22 cellular contexts compared by ENCODE assay signal in genomic region chr3:167166594-167167253, GRCh38.
DNase-seq lines count a peak whose midpoint lies in the region; ATAC-seq, FAIRE-seq and TF ChIP-seq lines count a peak whose summit lies in the region.
"Had no signal": no experiment of that assay in that cellular context is flagged by ENCODE, and none has a peak within 500 bp of the region (broad histone marks: within the 10 kb centered on the region; RNA-seq: fewer than 3 reads in every experiment).

No MANE protein-coding gene starts in this region.

- H3K4me1 ChIP-seq in HAP-1: peaks cover 11% of the 10 kb centered on the region
- no peaks in the 10 kb centered on the region for H3K4me1 ChIP-seq in NT2/D1 (ENCODE audit: insufficient read depth, insufficient read length)
- H3K4me1 ChIP-seq in left ventricle myocardium inferior: peaks cover 29% of the 10 kb centered on the region
- peaks cover 0 to 24% (median 16%) of the 10 kb centered on the region in 3 donors for H3K4me1 ChIP-seq in pancreas
- no peaks in the 10 kb centered on the region for H3K4me1 ChIP-seq in thyroid gland

- TF ChIP-seq POLR2A in thyroid gland (IDR thresholded peaks at IDR 0.05): no peak

- intact Hi-C loops in left ventricle myocardium inferior (cut with micrococcal nuclease): no loop called here
- intact Hi-C loops in pancreas (cut with DNase I): no loop called here
- intact Hi-C loops in thyroid gland (cut with DNase I): no loop called here

- H3K9me3 ChIP-seq in HAP-1 (no peaks in the 10 kb centered on the region), NT2/D1 (ENCODE audit: insufficient read depth, low read length) (no peaks in the 10 kb centered on the region), left ventricle myocardium inferior (replicated peaks) (no peaks in the 10 kb centered on the region), pancreas (no peaks in the 10 kb centered on the region), thyroid gland (no peaks in the 10 kb centered on the region)
- H3K9me3 ChIP-seq: sigmoid colon had no signal

- H3K4me3 ChIP-seq in HAP-1 (no peak overlapping the region), NT2/D1 (ENCODE audit: insufficient read length, low read depth) (no peak overlapping the region), left ventricle myocardium inferior (peak overlapping the region; percentile 30), pancreas (no peak overlapping the region), thyroid gland (replicated peaks in 1 of 3) (no peak overlapping the region)
- H3K4me3 ChIP-seq: coronary artery, sigmoid colon had no signal

- H3K27ac ChIP-seq in left ventricle myocardium inferior (replicated peaks) (peak overlapping the region; percentile 79), pancreas (no peak overlapping the region), thyroid gland (no peak overlapping the region)
- H3K27ac ChIP-seq: coronary artery, sigmoid colon had no signal

- no peak overlapping the region for H3K4me3 Mint-ChIP-seq in nephron progenitor cell
- H3K4me3 Mint-ChIP-seq: activated naive CD8-positive, alpha-beta T cell; CD8-positive, alpha-beta memory T cell; stimulated activated naive B cell treated with anti-CD40 and anti-IgM and Interleukin-4, amounts not matched to agents 10 μg/mL and 1 μg/mL and 100 μg/mL, for 72 hours had no signal

- no peaks in the 10 kb centered on the region for H3K4me1 Mint-ChIP-seq in nephron progenitor cell
- H3K4me1 Mint-ChIP-seq: CD8-positive, alpha-beta memory T cell; stimulated activated naive B cell treated with anti-CD40 and anti-IgM and Interleukin-4, amounts not matched to agents 10 μg/mL and 1 μg/mL and 100 μg/mL, for 72 hours had no signal

- H3K9ac ChIP-seq in NT2/D1 (ENCODE audit: insufficient read length, low read depth): no peak overlapping the region

- DNase-seq in HAP-1 (ENCODE audit: low spot score in 2 of 2): peak; percentile 37 to 52
- DNase-seq in NT2/D1 (ENCODE audit: low read depth, low spot score): peak; percentile 32
- peak; percentile 56 for DNase-seq in left ventricle myocardium inferior
- peak in 1 of 6 donors; percentile 24 for DNase-seq in pancreas
- DNase-seq in nephron progenitor cell: no peak
- DNase-seq in thyroid gland: no peak
- DNase-seq: activated CD4-positive, alpha-beta T cell treated with anti-CD3 and anti-CD28 coated beads for 1 hour; CD8-positive, alpha-beta memory T cell; foreskin fibroblast; Kasumi-1; NCI-H1436 treated with DMSO at 0.1 percent for 48 hours; NCI-H2171; NK-92 treated with Interleukin-12 subunit alpha and Interleukin-12 subunit beta, amount 100 ng/mL, for 24 hours; sigmoid colon; stimulated activated naive B cell treated with anti-CD40 and anti-IgM and Interleukin-4, amounts not matched to agents 10 μg/mL and 1 μg/mL and 100 μg/mL, for 72 hours; T-helper 9 cell had no signal

- no peaks in the 10 kb centered on the region for H3K36me3 Mint-ChIP-seq in nephron progenitor cell (ENCODE audit: low read depth)
- H3K36me3 Mint-ChIP-seq: activated naive CD8-positive, alpha-beta T cell; stimulated activated naive B cell treated with anti-CD40 and anti-IgM and Interleukin-4, amounts not matched to agents 10 μg/mL and 1 μg/mL and 100 μg/mL, for 72 hours had no signal

- in situ Hi-C loops in HAP-1 (cut with MboI; ENCODE audit: low sequenced_read_pairs): no loop called here

- no peaks in the 10 kb centered on the region for H3K27me3 Mint-ChIP-seq in nephron progenitor cell (ENCODE audit: low read depth, poor library complexity)
- H3K27me3 Mint-ChIP-seq: activated naive CD8-positive, alpha-beta T cell; CD8-positive, alpha-beta memory T cell; stimulated activated naive B cell treated with anti-CD40 and anti-IgM and Interleukin-4, amounts not matched to agents 10 μg/mL and 1 μg/mL and 100 μg/mL, for 72 hours had no signal

- no peak overlapping the region for H3K27ac Mint-ChIP-seq in nephron progenitor cell
- H3K27ac Mint-ChIP-seq: activated naive CD8-positive, alpha-beta T cell; CD8-positive, alpha-beta memory T cell; stimulated activated naive B cell treated with anti-CD40 and anti-IgM and Interleukin-4, amounts not matched to agents 10 μg/mL and 1 μg/mL and 100 μg/mL, for 72 hours had no signal

- H3K9me3 Mint-ChIP-seq in nephron progenitor cell: no peaks in the 10 kb centered on the region
- H3K9me3 Mint-ChIP-seq: stimulated activated naive B cell treated with anti-CD40 and anti-IgM and Interleukin-4, amounts not matched to agents 10 μg/mL and 1 μg/mL and 100 μg/mL, for 72 hours had no signal

- no peaks in the 10 kb centered on the region for H3K36me3 ChIP-seq in HAP-1 (replicated peaks)
- no peaks in the 10 kb centered on the region for H3K36me3 ChIP-seq in NT2/D1 (ENCODE audit: insufficient read depth, insufficient read length, low read length)
- no peaks in the 10 kb centered on the region for H3K36me3 ChIP-seq in left ventricle myocardium inferior
- H3K36me3 ChIP-seq in pancreas: no peaks in the 10 kb centered on the region
- H3K36me3 ChIP-seq in thyroid gland: no peaks in the 10 kb centered on the region
- H3K36me3 ChIP-seq: sigmoid colon had no signal

- 42 to 46% methylated on average over 4 of the region's 4 CpGs for WGBS in pancreas, 2 donors
- WGBS in thyroid gland, 2 donors: 29 to 39% methylated on average over 4 of the region's 4 CpGs

- ATAC-seq in pancreas: peak in 3 of 4 donors; percentile 70 to 82 (median 77)
- ATAC-seq in GM21367 (IDR thresholded peaks at IDR 0.05; ENCODE audit: unreplicated experiment): no peak
- ATAC-seq: SK-N-SH treated with all-trans-retinoic acid at 6 μM for 48 hours; stimulated activated naive B cell treated with anti-CD40 and anti-IgM and Interleukin-4, amounts not matched to agents 10 μg/mL and 1 μg/mL and 100 μg/mL, for 72 hours had no signal

- FAIRE-seq in pancreas (lab: Jason Lieb, UNC): no peak
- FAIRE-seq: endothelial cell of umbilical vein, HTR-8/SVneo had no signal

- H3K27me3 ChIP-seq in HAP-1 (ENCODE audit: low read depth): no peaks in the 10 kb centered on the region
- no peaks in the 10 kb centered on the region for H3K27me3 ChIP-seq in NT2/D1 (ENCODE audit: insufficient read depth, insufficient read length)
- H3K27me3 ChIP-seq in left ventricle myocardium inferior (ENCODE audit: low read depth): no peaks in the 10 kb centered on the region
- H3K27me3 ChIP-seq in pancreas: no peaks in the 10 kb centered on the region
- H3K27me3 ChIP-seq in thyroid gland: no peaks in the 10 kb centered on the region
- H3K27me3 ChIP-seq: sigmoid colon had no signal

- no peak for TF ChIP-seq CTCF in left ventricle myocardium inferior (IDR thresholded peaks at IDR 0.05; ENCODE audit: borderline replicate concordance)
- no peak for TF ChIP-seq CTCF in pancreas (IDR thresholded peaks at IDR 0.05)
- no peak for TF ChIP-seq CTCF in nephron progenitor cell (IDR thresholded peaks at IDR 0.05)
- TF ChIP-seq CTCF in thyroid gland (IDR thresholded peaks at IDR 0.05): no peak

Comparison
In these comparisons a context has a peak if more than half of its experiments do, and no peak if none do; other contexts are left out.
1. DNase-seq: peak in HAP-1 (2 of 2), NT2/D1 (single experiment) and left ventricle myocardium inferior (single experiment); none in nephron progenitor cell (single experiment) and thyroid gland (0 of 2).